In genomic region chr1:119480175-119480574, GRCh38 we compare ENCODE assay signal across 11 cellular contexts. TPM values are rescaled to one million over a fixed set of nuclear protein-coding genes. Genes with fewer than 3 reads are reported as not detected.
"Had no signal": no experiment of that assay in that cellular context is flagged by ENCODE, and none has a peak within 500 bp of the region (broad histone marks: within the 10 kb centered on the region; RNA-seq: fewer than 3 reads in every experiment).

No MANE protein-coding gene starts in this region.

- H3K36me3 ChIP-seq: HAP-1 had no signal

- H3K9me3 Mint-ChIP-seq: GM23338, HFFc6 had no signal

- H3K4me2 ChIP-seq: GM23338 had no signal

- H3K27ac ChIP-seq: GM23248 had no signal

- H3K9me3 ChIP-seq: HAP-1 had no signal

- H2AFZ ChIP-seq: GM23248, GM23338 had no signal

- H3K9ac ChIP-seq: GM23248 had no signal

- H3K4me3 Mint-ChIP-seq: GM23338, HFFc6 had no signal

- H3K27ac Mint-ChIP-seq: GM23338, HFFc6 had no signal

- ATAC-seq: GM23338, HCT116 had no signal

- H3K4me1 ChIP-seq: HAP-1 had no signal

- H3K4me3 ChIP-seq: GM23248, GM23338, HAP-1 had no signal

- DNase-seq: GM23248, GOT3, H7, HCEC 1CT, HFFc6 had no signal

- FAIRE-seq: H1, H54 had no signal

RNA-seq across cellular contexts. Expression of gene HSD3B1, which starts 26.8 kb away (rescaled TPM):
- total RNA-seq: GM23248, GM23338, H1, H4, H7, HFFc6 had no signal
- polyA plus RNA-seq: GM23248, GM23338, H1 had no signal
